12 cellular contexts compared by ENCODE assay signal in genomic region chrX:11540532-11541377, GRCh38.
DNase-seq lines count a peak whose midpoint lies in the region; ATAC-seq and TF ChIP-seq lines count a peak whose summit lies in the region.
"Had no signal": no experiment of that assay in that cellular context is flagged by ENCODE, and none has a peak within 500 bp of the region (broad histone marks: within the 10 kb centered on the region; RNA-seq: fewer than 3 reads in every experiment).

No MANE protein-coding gene starts in this region.

- no peak overlapping the region for H3K27ac Mint-ChIP-seq in endothelial cell (ENCODE audit: unreplicated experiment)
- H3K27ac Mint-ChIP-seq: activated T-cell treated with anti-CD3 and anti-CD28 coated beads, Interleukin-2, amount 50 U/mL, for 24 hours; nephron progenitor cell had no signal

- no peaks in the 10 kb centered on the region for H3K4me1 Mint-ChIP-seq in endothelial cell (ENCODE audit: unreplicated experiment)
- H3K4me1 Mint-ChIP-seq: nephron progenitor cell had no signal

- no peak overlapping the region for H3K27ac ChIP-seq in substantia nigra (ENCODE audit: low read depth, low read length, poor library complexity, severe bottlenecking)
- H3K27ac ChIP-seq: esophagus muscularis mucosa, RWPE1 had no signal

- DNase-seq in fibroblast of mammary gland (ENCODE audit: low read depth) = no peak
- DNase-seq in NCI-H2029 treated with DMSO at 0.1 percent for 48 hours (lab: John Stamatoyannopoulos, UW) = no peak
- no peak for DNase-seq in activated T-cell treated with anti-CD3 and anti-CD28 coated beads, Interleukin-2, amount 50 U/mL, for 1 hour
- DNase-seq in substantia nigra (lab: John Stamatoyannopoulos, UW) = no peak
- DNase-seq in endothelial cell (ENCODE audit: low spot score) = no peak
- DNase-seq: activated T-cell treated with anti-CD3 and anti-CD28 coated beads, Interleukin-2, amount 50 U/mL, for 24 hours; nephron progenitor cell had no signal

- H3K27me3 Mint-ChIP-seq in endothelial cell (ENCODE audit: unreplicated experiment) = peaks cover 2% of the 10 kb centered on the region

- ATAC-seq in GM21423 (IDR thresholded peaks at IDR 0.05; ENCODE audit: unreplicated experiment) (peak; percentile 81), HG03460 (IDR thresholded peaks at IDR 0.05; ENCODE audit: unreplicated experiment) (peak; percentile 93)

- TF ChIP-seq CTCF in GM12872 (IDR thresholded peaks at IDR 0.05; ENCODE audit: insufficient read depth, low read depth, low read length) (peak; percentile 26; the same call in 2 of the 3 replicates), fibroblast of mammary gland (conservative IDR thresholded peaks at IDR 0.05; ENCODE audit: control insufficient read depth, insufficient read depth, low read depth, low read length) (peak; percentile 8), endothelial cell (IDR thresholded peaks at IDR 0.05; ENCODE audit: unreplicated experiment) (no peak)

- no peak overlapping the region for H3K4me3 Mint-ChIP-seq in endothelial cell (ENCODE audit: unreplicated experiment)
- H3K4me3 Mint-ChIP-seq: activated T-cell treated with anti-CD3 and anti-CD28 coated beads, Interleukin-2, amount 50 U/mL, for 24 hours; nephron progenitor cell had no signal

- no peaks in the 10 kb centered on the region for H3K9me3 Mint-ChIP-seq in endothelial cell (ENCODE audit: unreplicated experiment)
- H3K9me3 Mint-ChIP-seq: activated T-cell treated with anti-CD3 and anti-CD28 coated beads, Interleukin-2, amount 50 U/mL, for 24 hours had no signal

- no peaks in the 10 kb centered on the region for H3K36me3 Mint-ChIP-seq in endothelial cell (ENCODE audit: low read depth, unreplicated experiment)

- H3K4me3 ChIP-seq in fibroblast of mammary gland (ENCODE audit: control insufficient read depth, low read depth, low read length) = no peak overlapping the region
- H3K4me3 ChIP-seq: esophagus muscularis mucosa had no signal
